10 cellular contexts compared by ENCODE assay signal in the genomic region with DNA sequence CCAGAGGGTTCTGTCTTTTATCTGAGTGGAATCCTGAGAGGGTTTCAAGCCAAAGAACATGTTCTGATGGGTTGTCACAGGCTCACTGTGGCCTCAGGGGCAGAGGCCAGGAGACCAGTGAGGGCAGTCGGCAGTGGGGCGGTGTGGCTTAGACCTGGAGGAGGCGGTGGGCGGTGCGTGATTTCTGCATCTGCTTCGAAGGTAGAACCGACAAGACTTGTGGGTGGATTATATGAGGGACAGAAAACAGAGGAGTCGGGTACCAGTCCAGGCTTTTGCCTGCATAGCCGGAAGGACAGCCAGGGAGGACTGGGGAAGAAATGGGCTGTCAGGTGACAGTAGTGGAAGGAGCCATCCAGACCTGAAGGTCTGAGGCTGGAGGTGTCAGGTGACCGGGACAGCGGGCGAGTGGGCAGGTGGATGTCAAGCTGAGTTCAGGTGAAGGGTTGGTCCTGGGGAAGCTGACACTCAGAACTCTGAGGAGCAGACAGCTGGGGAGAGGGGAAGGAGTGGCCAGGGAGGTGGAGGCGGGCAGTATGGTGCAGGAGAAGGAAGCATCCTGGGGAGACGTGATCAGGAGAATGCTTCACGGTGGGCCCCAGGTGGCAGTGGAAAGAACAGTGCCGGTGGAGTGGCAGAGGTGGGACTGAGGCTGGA. TPM values are rescaled to one million over a fixed set of nuclear protein-coding genes. Genes with fewer than 3 reads are reported as not detected.
DNase-seq lines count a peak whose midpoint lies in the region; ATAC-seq, FAIRE-seq and TF ChIP-seq lines count a peak whose summit lies in the region.
"Had no signal": no experiment of that assay in that cellular context is flagged by ENCODE, and none has a peak within 500 bp of the region (broad histone marks: within the 10 kb centered on the region; RNA-seq: fewer than 3 reads in every experiment).

No MANE protein-coding gene starts in this region.

- H3K4me3 Mint-ChIP-seq in CD14-positive monocyte: peak overlapping the region; percentile 92 to 96
- peak overlapping the region; percentile 88 to 100 (median 96) for H3K4me3 Mint-ChIP-seq in naive B cell

- intact Hi-C loops in CD14-positive monocyte (cut with micrococcal nuclease): loop anchor here (2.0 to 10.0 kb wide), 3 partner anchors 29 to 119 kb away; partner anchors contain the start of gene ATP5F1E (in 1 of the 2)

- H3K9me3 Mint-ChIP-seq in CD14-positive monocyte: peaks cover 0 to 1% (median 0%) of the 10 kb centered on the region in 7 donors
- H3K9me3 Mint-ChIP-seq in naive B cell: no peaks in the 10 kb centered on the region

- H3K27ac ChIP-seq in angular gyrus (ENCODE audit: low read depth, low read length): peak overlapping the region; percentile 70
- peak overlapping the region in 1 of 2 donors; percentile 87 for H3K27ac ChIP-seq in small intestine (ENCODE audit: low read depth in 1 of 2, low read length in 1 of 2)

- DNase-seq in CD14-positive monocyte (ENCODE audit: low spot score) (no peak), GM20000 (ENCODE audit: low spot score) (peak; percentile 39), naive B cell (no peak), mesenteric fat pad (ENCODE audit: low spot score) (no peak), HT-29 (ENCODE audit: low spot score) (no peak), small intestine (no peak)
- DNase-seq: COR-L47 had no signal

- H3K27ac Mint-ChIP-seq in CD14-positive monocyte (peak overlapping the region; percentile 98 to 100 (median 99)), naive B cell (peak overlapping the region; percentile 96 to 100 (median 100))

- H3K36me3 ChIP-seq in small intestine (ENCODE audit: control insufficient read depth in 2 of 2, insufficient read depth in 2 of 2, low read length in 2 of 2): peaks cover 0 to 9% of the 10 kb centered on the region in 2 donors

- H3K4me1 Mint-ChIP-seq in CD14-positive monocyte (peaks cover 53% of the 10 kb centered on the region), naive B cell (peaks cover 43 to 64% (median 61%) of the 10 kb centered on the region in 3 donors)

- no peak overlapping the region for H3K4me3 ChIP-seq in small intestine (ENCODE audit: low read depth in 1 of 2, low read length in 2 of 2)

- peaks cover 50 to 58% of the 10 kb centered on the region in 2 donors for H3K36me3 Mint-ChIP-seq in CD14-positive monocyte
- H3K36me3 Mint-ChIP-seq in naive B cell: peaks cover 0 to 23% of the 10 kb centered on the region in 2 donors

- ATAC-seq in naive B cell (ENCODE audit: low read depth in 2 of 2) (no peak), SK-N-SH treated with all-trans-retinoic acid at 6 μM for 48 hours (no peak)

- H3K27me3 Mint-ChIP-seq in CD14-positive monocyte (ENCODE audit: low read depth in 3 of 3) (no peaks in the 10 kb centered on the region), naive B cell (no peaks in the 10 kb centered on the region)

- TF ChIP-seq CTCF in CD14-positive monocyte (IDR thresholded peaks at IDR 0.05) (no peak), GM20000 (IDR thresholded peaks at IDR 0.05; ENCODE audit: extremely low read depth, missing control alignments) (no peak)

- no peaks in the 10 kb centered on the region for H3K27me3 ChIP-seq in small intestine (ENCODE audit: control insufficient read depth in 2 of 2, insufficient read depth in 2 of 2, low read length in 2 of 2)

- no peaks in the 10 kb centered on the region for H3K9me3 ChIP-seq in small intestine (ENCODE audit: control insufficient read depth, low read depth)

- FAIRE-seq in small intestine (lab: Jason Lieb, UNC): no peak
- FAIRE-seq: islet of Langerhans had no signal

- peaks cover 2 to 4% of the 10 kb centered on the region in 2 donors for H3K4me1 ChIP-seq in small intestine (ENCODE audit: control insufficient read depth in 2 of 2, insufficient read depth in 1 of 2, low read depth in 1 of 2, low read length in 1 of 2)

- 83 to 86% (median 84%) methylated on average over 16 of the region's 16 CpGs for WGBS in small intestine, 3 donors

TF ChIP-seq in SK-N-SH treated with all-trans-retinoic acid at 6 μM for 48 hours, 23 proteins besides CTCF, POLR2A, EP300 and RAD21:
- TF ChIP-seq TSHZ2 (CRISPR knock-in tag; IDR thresholded peaks at IDR 0.05): no peak
- no peak for TF ChIP-seq TCF4 (CRISPR knock-in tag; IDR thresholded peaks at IDR 0.05; ENCODE audit: borderline replicate concordance)
- TF ChIP-seq ZC3H10 (CRISPR knock-in tag; IDR thresholded peaks at IDR 0.05): no peak
- no peak for TF ChIP-seq ESRRG (CRISPR knock-in tag; IDR thresholded peaks at IDR 0.05)
- TF ChIP-seq OSR1 (CRISPR knock-in tag; IDR thresholded peaks at IDR 0.05): no peak

RNA-seq across cellular contexts. Expression of gene CTSZ, which starts 3.1 kb away (rescaled TPM):
- polyA plus RNA-seq in CD14-positive monocyte (10 to 100 TPM; 62.6 to 86.4 TPM), naive B cell (ENCODE audit: low read depth in 6 of 6) (10 to 100 TPM; 15.7 to 39.6 (median 25.4) TPM), small intestine (100 to 1,000 TPM; 180 to 277 (median 185) TPM)
- total RNA-seq in mesenteric fat pad: 277 TPM
- total RNA-seq in HT-29 (2014; rRNA removed; shearing (Covaris generic)): 420 and 441 TPM in 2 replicates

RNA-seq across cellular contexts. Expression of gene TUBB1, which starts 15.3 kb away (rescaled TPM):
- 1 to 10 TPM; 2.4 to 3.1 TPM for polyA plus RNA-seq in CD14-positive monocyte
- polyA plus RNA-seq in naive B cell (ENCODE audit: low read depth in 6 of 6): 10 to 100 TPM in 3 of 6 donors, 1 to 10 TPM in 3; 2.5 to 16.4 (median 11.0) TPM
- 0.51 TPM for total RNA-seq in mesenteric fat pad
- 0.03 and 0.13 TPM in 2 replicates for total RNA-seq in HT-29 (2014; rRNA removed; shearing (Covaris generic))
- under 1 TPM in 1 of 3 donors, not detected in 2; 0.01 TPM for polyA plus RNA-seq in small intestine

RNA-seq across cellular contexts. Expression of gene NELFCD, which starts 22.9 kb away (rescaled TPM):
- polyA plus RNA-seq in CD14-positive monocyte (10 to 100 TPM; 49.0 to 50.1 TPM), naive B cell (ENCODE audit: low read depth in 6 of 6) (100 to 1,000 TPM in 1 of 6 donors, 10 to 100 TPM in 5; 78.9 to 128 (median 86.2) TPM), small intestine (10 to 100 TPM; 29.5 to 45.2 (median 44.4) TPM)
- 43.9 TPM for total RNA-seq in mesenteric fat pad
- total RNA-seq in HT-29 (2014; rRNA removed; shearing (Covaris generic)): 117 and 134 TPM in 2 replicates

RNA-seq across cellular contexts. Expression of gene ATP5F1E, which starts 28.2 kb away (rescaled TPM):
- 100 to 1,000 TPM; 102 to 105 TPM for polyA plus RNA-seq in CD14-positive monocyte
- 100 to 1,000 TPM in 1 of 6 donors, 10 to 100 TPM in 5; 53.9 to 103 (median 75.5) TPM for polyA plus RNA-seq in naive B cell (ENCODE audit: low read depth in 6 of 6)
- 71.3 TPM for total RNA-seq in mesenteric fat pad
- 45.1 and 47.4 TPM in 2 replicates for total RNA-seq in HT-29 (2014; rRNA removed; shearing (Covaris generic))
- 10 to 100 TPM; 49.6 to 73.8 (median 65.8) TPM for polyA plus RNA-seq in small intestine

RNA-seq across cellular contexts. Expression of gene PRELID3B, which starts 38.6 kb away (rescaled TPM):
- polyA plus RNA-seq in CD14-positive monocyte: 10 to 100 TPM; 16.9 to 21.0 TPM
- 10 to 100 TPM; 34.1 to 46.0 (median 37.5) TPM for polyA plus RNA-seq in naive B cell (ENCODE audit: low read depth in 6 of 6)
- 56.8 TPM for total RNA-seq in mesenteric fat pad
- 129 and 139 TPM in 2 replicates for total RNA-seq in HT-29 (2014; rRNA removed; shearing (Covaris generic))
- polyA plus RNA-seq in small intestine: 100 to 1,000 TPM in 2 of 3 donors, 10 to 100 TPM in 1; 74.3 to 120 (median 114) TPM
